1 cellular context compared by ENCODE assay signal in genomic region chr2:144364988-144365738, GRCh38.
TF ChIP-seq lines count a peak whose summit lies in the region.

No MANE protein-coding gene starts in this region.

TF ChIP-seq in WTC11, 78 proteins besides CTCF, POLR2A, EP300 and RAD21 (continued from another document):
- TF ChIP-seq FOXP1 (CRISPR knock-in tag; IDR thresholded peaks at IDR 0.05; ENCODE audit: borderline replicate concordance): no peak
